In the genomic region with DNA sequence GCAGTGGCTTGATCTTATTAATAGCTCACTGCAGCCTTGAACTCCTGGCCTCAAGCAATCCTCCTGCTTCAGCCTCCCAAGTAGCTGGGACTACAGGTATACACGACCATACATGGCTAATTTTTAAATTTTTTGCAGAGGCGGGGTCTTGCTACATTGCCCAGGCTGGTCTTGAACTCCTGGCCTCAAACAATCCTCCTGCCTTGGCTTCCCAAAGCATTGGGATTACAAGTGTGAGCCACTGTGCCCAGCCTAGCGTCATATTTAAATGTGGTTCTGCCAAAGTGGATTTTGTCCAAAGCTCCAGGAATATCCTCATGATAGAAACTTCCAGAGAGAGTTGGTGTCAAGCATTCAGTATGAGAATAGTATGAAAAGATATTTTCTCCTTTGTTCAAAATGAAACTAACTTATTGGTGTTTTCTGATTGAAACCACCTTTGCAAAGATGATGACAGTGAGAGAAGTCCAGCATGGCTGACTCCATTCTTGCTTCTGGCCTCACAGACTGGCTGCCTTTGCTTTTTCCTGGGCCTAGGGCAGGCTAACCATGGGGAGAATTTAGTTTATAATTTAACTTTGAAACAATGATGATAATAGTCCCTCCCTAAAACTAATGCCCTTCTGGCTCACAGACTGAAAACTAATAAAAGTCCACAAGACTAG, we compare ENCODE assay signal across 9 cellular contexts.
DNase-seq lines count a peak whose midpoint lies in the region; ATAC-seq lines count a peak whose summit lies in the region.
"Had no signal": no experiment of that assay in that cellular context is flagged by ENCODE, and none has a peak within 500 bp of the region (broad histone marks: within the 10 kb centered on the region; RNA-seq: fewer than 3 reads in every experiment).

No MANE protein-coding gene starts in this region.

- peak overlapping the region; percentile 97 for H2AK5ac ChIP-seq in trophoblast cell (ENCODE audit: low read length)

- no peak overlapping the region for H3K9ac ChIP-seq in trophoblast cell (ENCODE audit: low read length)

- H3K79me1 ChIP-seq in trophoblast cell (ENCODE audit: low read length) = peaks cover 18% of the 10 kb centered on the region

- H2BK5ac ChIP-seq in trophoblast cell (ENCODE audit: low read depth, low read length, poor library complexity) = peak overlapping the region; percentile 86

- no CpG with 5 or more reads among the region's 3 CpGs for WGBS in trophoblast cell (ENCODE audit: extremely low coverage, insufficient coverage, insufficient read length)

- H3K36me3 Mint-ChIP-seq in activated CD4-positive, alpha-beta memory T cell treated with anti-CD3 and anti-CD28 coated beads for 36 hours = peaks cover 46% of the 10 kb centered on the region

- H3K14ac ChIP-seq in trophoblast cell (ENCODE audit: low read length) = peak overlapping the region; percentile 92

- H3K27ac Mint-ChIP-seq in activated CD4-positive, alpha-beta memory T cell treated with anti-CD3 and anti-CD28 coated beads for 36 hours = peak overlapping the region; percentile 89

- POLR2A ChIA-PET in activated CD4-positive, alpha-beta memory T cell treated with anti-CD3 and anti-CD28 coated beads for 36 hours (lab: Charles Lee) = interaction anchor here (1.6 to 1.9 kb wide), 3 partner anchors 20 to 189 kb away, joined by 6 to 8 read pairs (median 7); a partner anchor contains a TSS

- H2BK120ac ChIP-seq in trophoblast cell (ENCODE audit: insufficient read depth, low read length, poor library complexity) = peak overlapping the region; percentile 95

- H2AFZ ChIP-seq in trophoblast cell (ENCODE audit: insufficient read depth, low read length, poor library complexity) = no peak overlapping the region

- H3K27ac ChIP-seq in trophoblast cell (ENCODE audit: low read depth, low read length) = peak overlapping the region; percentile 88

- H4K12ac ChIP-seq in trophoblast cell (ENCODE audit: low read depth, low read length) = no peak overlapping the region

- H3K4me2 ChIP-seq in trophoblast cell (ENCODE audit: low read length) = no peak overlapping the region

- peak overlapping the region; percentile 97 for H2BK12ac ChIP-seq in trophoblast cell (ENCODE audit: low read length)

- peak overlapping the region; percentile 91 for H4K91ac ChIP-seq in trophoblast cell (ENCODE audit: low read depth, low read length)

- no peaks in the 10 kb centered on the region for H3K27me3 ChIP-seq in trophoblast cell (ENCODE audit: insufficient read depth, low read length)

- DNase-seq in activated CD4-positive, alpha-beta T cell treated with anti-CD3 and anti-CD28 coated beads for 48 hours = peak; percentile 24
- no peak for DNase-seq in activated CD4-positive, alpha-beta T cell treated with anti-CD3 and anti-CD28 coated beads for 1 hour
- DNase-seq in activated CD4-positive, alpha-beta memory T cell treated with anti-CD3 and anti-CD28 coated beads for 36 hours = peak; percentile 39
- no peak for DNase-seq in trophoblast cell
- no peak for DNase-seq in HuH-7.5 (ENCODE audit: low spot score)
- DNase-seq in NCI-H345 treated with DMSO at 0.1 percent for 48 hours (lab: John Stamatoyannopoulos, UW; ENCODE audit: unreplicated experiment) = no peak

- no peak overlapping the region for H3K4me3 Mint-ChIP-seq in activated CD4-positive, alpha-beta memory T cell treated with anti-CD3 and anti-CD28 coated beads for 36 hours

- H3K4me1 ChIP-seq in trophoblast cell (ENCODE audit: control insufficient read depth in 1 of 2, insufficient read depth in 2 of 2, low read length in 2 of 2) = peaks cover 7 to 14% of the 10 kb centered on the region in 2 experiments

- peak overlapping the region; percentile 87 for H3K4ac ChIP-seq in trophoblast cell (ENCODE audit: low read depth, low read length)

- H3K27me3 Mint-ChIP-seq in activated CD4-positive, alpha-beta memory T cell treated with anti-CD3 and anti-CD28 coated beads for 36 hours = no peaks in the 10 kb centered on the region

- H3K4me3 ChIP-seq in trophoblast cell (ENCODE audit: low read depth, low read length) = no peak overlapping the region
- H3K4me3 ChIP-seq: HAP-1 had no signal

- peak overlapping the region; percentile 2 for H4K8ac ChIP-seq in trophoblast cell (ENCODE audit: low read depth, low read length)

- ATAC-seq in HG02678 (IDR thresholded peaks at IDR 0.05; ENCODE audit: unreplicated experiment) = peak; percentile 37
- no peak for ATAC-seq in HG03045 (IDR thresholded peaks at IDR 0.05; ENCODE audit: unreplicated experiment)

- H3K79me2 ChIP-seq in trophoblast cell (ENCODE audit: control insufficient read depth, insufficient read depth, low read length, poor library complexity) = no peaks in the 10 kb centered on the region

- no peak overlapping the region for H3K23ac ChIP-seq in trophoblast cell (ENCODE audit: low read length)

- peaks cover 0 to 9% of the 10 kb centered on the region in 2 experiments for H3K36me3 ChIP-seq in trophoblast cell (ENCODE audit: control insufficient read depth in 1 of 2, insufficient read depth in 2 of 2, low read length in 2 of 2)

- H3K4me1 Mint-ChIP-seq in activated CD4-positive, alpha-beta memory T cell treated with anti-CD3 and anti-CD28 coated beads for 36 hours (ENCODE audit: low read depth) = peaks cover 66% of the 10 kb centered on the region

- peak overlapping the region; percentile 66 for H3K18ac ChIP-seq in trophoblast cell (ENCODE audit: low read length)

- intact Hi-C loops in activated CD4-positive, alpha-beta memory T cell treated with anti-CD3 and anti-CD28 coated beads for 36 hours (cut with micrococcal nuclease) = loop anchor here (1.0 to 10.0 kb wide), 15 partner anchors 20 to 713 kb away; a partner anchor contains a TSS

- CTCF ChIA-PET in activated CD4-positive, alpha-beta memory T cell treated with anti-CD3 and anti-CD28 coated beads for 36 hours (lab: Charles Lee) = no interaction called here

- H3K9me3 ChIP-seq in trophoblast cell (ENCODE audit: insufficient read depth, low read depth, low read length) = peaks cover 2% of the 10 kb centered on the region

- no peaks in the 10 kb centered on the region for H3K9me3 Mint-ChIP-seq in activated CD4-positive, alpha-beta memory T cell treated with anti-CD3 and anti-CD28 coated beads for 36 hours

Comparison
In these comparisons a context has a peak if more than half of its experiments do, and no peak if none do; other contexts are left out.
1. DNase-seq: peak in activated CD4-positive, alpha-beta T cell treated with anti-CD3 and anti-CD28 coated beads for 48 hours (single experiment) and activated CD4-positive, alpha-beta memory T cell treated with anti-CD3 and anti-CD28 coated beads for 36 hours (single experiment); none in activated CD4-positive, alpha-beta T cell treated with anti-CD3 and anti-CD28 coated beads for 1 hour (single experiment), trophoblast cell (0 of 2), HuH-7.5 (single experiment) and NCI-H345 treated with DMSO at 0.1 percent for 48 hours (single experiment).